9 cellular contexts compared by ENCODE assay signal in the genomic region with DNA sequence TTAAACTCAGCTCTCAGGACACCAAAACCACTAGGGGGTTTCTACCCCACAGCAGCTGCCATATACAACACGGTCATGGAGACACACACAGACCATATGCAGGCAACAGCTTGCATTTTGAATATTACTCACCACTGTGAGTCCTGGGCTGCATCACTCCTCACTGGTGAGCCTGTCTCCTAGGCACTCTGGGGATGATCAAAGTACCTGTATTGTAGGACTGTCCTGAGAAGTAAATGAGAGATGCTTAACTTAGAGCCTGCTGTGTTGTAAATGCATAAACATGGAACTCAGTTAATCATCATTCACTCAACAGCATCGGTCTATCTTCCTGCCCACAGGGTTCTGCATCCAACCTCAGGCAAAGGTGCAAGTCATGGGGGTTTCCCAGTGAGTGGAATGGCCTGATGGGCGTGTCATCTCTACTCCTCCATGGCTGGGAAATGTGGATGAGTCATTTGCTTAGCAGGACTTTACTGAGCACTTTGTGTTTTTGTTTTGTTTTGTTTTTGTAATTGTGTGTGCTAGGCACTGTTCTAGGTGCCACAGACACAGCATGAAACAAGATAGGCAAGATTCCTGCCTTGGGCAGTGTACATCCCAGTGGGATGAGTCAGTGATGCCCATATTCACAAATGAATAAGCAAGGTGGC.
DNase-seq lines count a peak whose midpoint lies in the region; ATAC-seq, FAIRE-seq and TF ChIP-seq lines count a peak whose summit lies in the region.
"Had no signal": no experiment of that assay in that cellular context is flagged by ENCODE, and none has a peak within 500 bp of the region (broad histone marks: within the 10 kb centered on the region; RNA-seq: fewer than 3 reads in every experiment).

No MANE protein-coding gene starts in this region.

- ATAC-seq in GM19455 (IDR thresholded peaks at IDR 0.05; ENCODE audit: unreplicated experiment), result peak; percentile 74
- peak; percentile 62 for ATAC-seq in HG03439 (IDR thresholded peaks at IDR 0.05; ENCODE audit: unreplicated experiment)

- TF ChIP-seq CTCF in astrocyte (IDR thresholded peaks at IDR 0.05; ENCODE audit: insufficient read depth, low read depth, low read length), result no peak

- H3K27me3 Mint-ChIP-seq in astrocyte (ENCODE audit: low read depth, unreplicated experiment), result no peaks in the 10 kb centered on the region

- H3K4me1 Mint-ChIP-seq in astrocyte (ENCODE audit: low read depth, unreplicated experiment), result no peaks in the 10 kb centered on the region

- peak overlapping the region; percentile 30 for H2AFZ ChIP-seq in astrocyte (ENCODE audit: low read depth, low read length)

- peaks cover 13% of the 10 kb centered on the region for H3K4me1 ChIP-seq in astrocyte (ENCODE audit: insufficient read depth, low read length)

- peak overlapping the region; percentile 74 for H3K27ac ChIP-seq in astrocyte (ENCODE audit: low read depth, low read length)
- H3K27ac ChIP-seq: heart right ventricle had no signal

- peaks cover 15% of the 10 kb centered on the region for H3K9me3 Mint-ChIP-seq in astrocyte (ENCODE audit: unreplicated experiment)

- no peak overlapping the region for H3K4me3 Mint-ChIP-seq in astrocyte (ENCODE audit: unreplicated experiment)

- H3K36me3 Mint-ChIP-seq in astrocyte (ENCODE audit: low read depth, unreplicated experiment), result no peaks in the 10 kb centered on the region

- H3K4me3 ChIP-seq in astrocyte (ENCODE audit: insufficient read depth, low read depth, low read length), result no peak overlapping the region
- H3K4me3 ChIP-seq: heart right ventricle had no signal

- H3K9me3 ChIP-seq in astrocyte (ENCODE audit: insufficient read depth, low read depth, low read length), result no peaks in the 10 kb centered on the region
- H3K9me3 ChIP-seq: heart right ventricle had no signal

- no peaks in the 10 kb centered on the region for H3K36me3 ChIP-seq in astrocyte (ENCODE audit: insufficient read depth, low read length)
- H3K36me3 ChIP-seq: heart right ventricle had no signal

- no peaks in the 10 kb centered on the region for H3K27me3 ChIP-seq in astrocyte (ENCODE audit: insufficient read depth, low read length)

- no peaks in the 10 kb centered on the region for H4K20me1 ChIP-seq in astrocyte (ENCODE audit: insufficient read depth, low read length)

- DNase-seq in Caki2 (ENCODE audit: low read depth) (peak; percentile 100), astrocyte (ENCODE audit: low read depth) (peak; percentile 81), smooth muscle cell of the brain vasculature (ENCODE audit: low read depth, low spot score) (peak; percentile 79), KBM-7 (no peak), NCI-H69 (lab: John Stamatoyannopoulos, UW) (no peak), NCI-H2171 treated with DMSO at 0.1 percent for 48 hours (lab: John Stamatoyannopoulos, UW) (no peak)
- DNase-seq: heart right ventricle had no signal

- H3K27ac Mint-ChIP-seq in astrocyte (ENCODE audit: unreplicated experiment), result no peak overlapping the region

- in situ Hi-C loops in Caki2 (cut with HindIII; ENCODE audit: low pct_unique_long_range_greater_than_20kb, low sequenced_read_pairs) (no loop called here), KBM-7 (cut with MboI; ENCODE audit: low pct_unique_long_range_greater_than_20kb, low sequenced_read_pairs) (no loop called here)

- no peaks in the 10 kb centered on the region for H3K79me2 ChIP-seq in astrocyte (ENCODE audit: insufficient read depth, low read length)

- peak overlapping the region; percentile 45 for H3K4me2 ChIP-seq in astrocyte (ENCODE audit: low read length)

- FAIRE-seq in astrocyte (lab: Jason Lieb, UNC), result peak; percentile 58

- peak overlapping the region; percentile 44 for H3K9ac ChIP-seq in astrocyte (ENCODE audit: low read length)

Comparison
In these comparisons a context has a peak if more than half of its experiments do, and no peak if none do; other contexts are left out.
1. DNase-seq: peak in Caki2 (single experiment), astrocyte (single experiment) and smooth muscle cell of the brain vasculature (single experiment); none in KBM-7 (single experiment), NCI-H69 (single experiment) and NCI-H2171 treated with DMSO at 0.1 percent for 48 hours (single experiment).